In the genomic region with DNA sequence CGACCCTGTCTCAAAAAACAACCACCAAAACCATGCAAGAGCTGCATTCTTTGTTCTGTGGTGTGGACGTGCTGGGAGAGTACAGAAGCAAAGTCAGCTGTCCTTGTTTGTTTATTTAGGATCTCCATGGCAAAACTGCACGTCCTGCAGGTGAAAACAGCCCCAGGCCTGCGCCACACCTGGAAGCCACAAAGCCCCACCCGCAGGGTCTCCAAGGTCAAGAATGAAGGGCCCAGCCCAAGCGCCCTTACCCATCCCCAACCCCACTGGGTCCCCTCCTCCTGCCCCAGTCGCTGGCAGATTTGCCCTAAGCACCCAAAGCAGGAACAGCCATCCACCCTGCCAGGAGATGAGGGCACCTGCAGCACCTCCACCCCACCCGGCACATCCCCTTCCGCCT, we compare ENCODE assay signal across 1 cellular context.
TF ChIP-seq lines count a peak whose summit lies in the region.

No MANE protein-coding gene starts in this region.

TF ChIP-seq in SK-N-SH, 30 proteins besides CTCF, POLR2A, EP300 and RAD21 (continued from another document):
- TF ChIP-seq, protein P1, sequence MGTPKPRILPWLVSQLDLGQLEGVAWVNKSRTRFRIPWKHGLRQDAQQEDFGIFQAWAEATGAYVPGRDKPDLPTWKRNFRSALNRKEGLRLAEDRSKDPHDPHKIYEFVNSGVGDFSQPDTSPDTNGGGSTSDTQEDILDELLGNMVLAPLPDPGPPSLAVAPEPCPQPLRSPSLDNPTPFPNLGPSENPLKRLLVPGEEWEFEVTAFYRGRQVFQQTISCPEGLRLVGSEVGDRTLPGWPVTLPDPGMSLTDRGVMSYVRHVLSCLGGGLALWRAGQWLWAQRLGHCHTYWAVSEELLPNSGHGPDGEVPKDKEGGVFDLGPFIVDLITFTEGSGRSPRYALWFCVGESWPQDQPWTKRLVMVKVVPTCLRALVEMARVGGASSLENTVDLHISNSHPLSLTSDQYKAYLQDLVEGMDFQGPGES (IDR thresholded peaks at IDR 0.05; ENCODE audit: low read depth, low read length) = no peak
- TF ChIP-seq, protein P2, sequence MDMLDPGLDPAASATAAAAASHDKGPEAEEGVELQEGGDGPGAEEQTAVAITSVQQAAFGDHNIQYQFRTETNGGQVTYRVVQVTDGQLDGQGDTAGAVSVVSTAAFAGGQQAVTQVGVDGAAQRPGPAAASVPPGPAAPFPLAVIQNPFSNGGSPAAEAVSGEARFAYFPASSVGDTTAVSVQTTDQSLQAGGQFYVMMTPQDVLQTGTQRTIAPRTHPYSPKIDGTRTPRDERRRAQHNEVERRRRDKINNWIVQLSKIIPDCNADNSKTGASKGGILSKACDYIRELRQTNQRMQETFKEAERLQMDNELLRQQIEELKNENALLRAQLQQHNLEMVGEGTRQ (IDR thresholded peaks at IDR 0.05; ENCODE audit: borderline replicate concordance, low read depth, low read length) = no peak
- TF ChIP-seq RXRA (IDR thresholded peaks at IDR 0.05; ENCODE audit: borderline replicate concordance, low read depth) = no peak
